Comparison of ENCODE assay signal across 15 cellular contexts in genomic region chr5:160061770-160062169, GRCh38. TPM values are rescaled to one million over a fixed set of nuclear protein-coding genes. Genes with fewer than 3 reads are reported as not detected.
DNase-seq lines count a peak whose midpoint lies in the region; FAIRE-seq and TF ChIP-seq lines count a peak whose summit lies in the region.
"Had no signal": no experiment of that assay in that cellular context is flagged by ENCODE, and none has a peak within 500 bp of the region (broad histone marks: within the 10 kb centered on the region; RNA-seq: fewer than 3 reads in every experiment).

No MANE protein-coding gene starts in this region.

- H3K56ac ChIP-seq in H1 (replicated peaks; ENCODE audit: insufficient read length, low read depth, low read length) = no peak overlapping the region

- no peak overlapping the region for H4K91ac ChIP-seq in H1 (replicated peaks; ENCODE audit: insufficient read length, low read length)

- H3K27ac ChIP-seq in H1 (ENCODE audit: low read depth, low read length) = no peak overlapping the region
- H3K27ac ChIP-seq in thyroid gland = no peak overlapping the region
- H3K27ac ChIP-seq: A549, BLaER1 had no signal

- H3K23me2 ChIP-seq in H1 (ENCODE audit: low read depth, low read length) = no peaks in the 10 kb centered on the region

- H4K8ac ChIP-seq in H1 (ENCODE audit: extremely low read depth, insufficient read depth, low read length) = no peak overlapping the region; the same call in 1 of the 2 replicates

- peaks cover 12% of the 10 kb centered on the region for H3K36me3 ChIP-seq in H7 (replicated peaks; ENCODE audit: control insufficient read depth, insufficient read depth, low read length)
- H3K36me3 ChIP-seq in H1 (ENCODE audit: control insufficient read depth in 2 of 4, insufficient read depth in 4 of 4, low read length in 3 of 4) = peaks cover 0 to 35% (median 9%) of the 10 kb centered on the region in 4 experiments; a peak in 4 of 8 replicates
- H3K36me3 ChIP-seq in thyroid gland = peaks cover 17 to 25% of the 10 kb centered on the region in 2 donors

- H3K23ac ChIP-seq in H1 (ENCODE audit: insufficient read length) = no peak overlapping the region

- no peak for TF ChIP-seq POLR2A in H1 (IDR thresholded peaks at IDR 0.05; ENCODE audit: control extremely low read depth in 1 of 2, low read depth in 2 of 2, low read length in 2 of 2)
- TF ChIP-seq POLR2A in thyroid gland (IDR thresholded peaks at IDR 0.05) = no peak

- 56% methylated on average over 2 of the region's 3 CpGs; no CpG with 5 or more reads in 1 of the 2 experiments for WGBS in H1 (ENCODE audit: extremely low coverage in 1 of 2, insufficient coverage in 1 of 2, insufficient read length in 1 of 2, insufficient replicate concordance in 2 of 2, low coverage in 1 of 2, low lambda C conversion rate in 2 of 2, missing lambda C conversion rate in 1 of 2), 2 experiments
- WGBS in thyroid gland, 2 donors = 85 to 89% methylated on average over 3 of the region's 3 CpGs

- no peak overlapping the region for H2BK120ac ChIP-seq in H1 (replicated peaks; ENCODE audit: low read depth, low read length)

- no peaks in the 10 kb centered on the region; the same call in 1 of the 2 replicates for H3K79me1 ChIP-seq in H1 (ENCODE audit: low read depth, low read length)

- H4K20me1 ChIP-seq in H1 (replicated peaks in 1 of 2; ENCODE audit: control insufficient read depth in 1 of 2, insufficient read depth in 2 of 2, low read length in 2 of 2) = no peaks in the 10 kb centered on the region
- H4K20me1 ChIP-seq: BLaER1 had no signal

- no peak overlapping the region for H3K9ac ChIP-seq in H1 (replicated peaks in 1 of 4; ENCODE audit: extremely low read depth in 1 of 4, low read depth in 3 of 4, low read length in 3 of 4)
- H3K9ac ChIP-seq: BLaER1 had no signal

- H3K27me3 Mint-ChIP-seq in glutamatergic neuron (ENCODE audit: unreplicated experiment) = peaks cover 5% of the 10 kb centered on the region
- H3K27me3 Mint-ChIP-seq: CD8-positive, alpha-beta memory T cell; IgD-negative memory B cell had no signal

- no peak overlapping the region for H4K5ac ChIP-seq in H1 (ENCODE audit: insufficient read length, low read depth, low read length)

- peaks cover 4% of the 10 kb centered on the region for H3K36me3 Mint-ChIP-seq in glutamatergic neuron (ENCODE audit: unreplicated experiment)

- H2BK20ac ChIP-seq in H1 (ENCODE audit: low read length) = no peak overlapping the region

- TF ChIP-seq CTCF in H1 (IDR thresholded peaks at IDR 0.05; ENCODE audit: control extremely low read depth in 1 of 3, insufficient read depth in 1 of 3, low read depth in 1 of 3, low read length in 3 of 3) (no peak), thyroid gland (IDR thresholded peaks at IDR 0.05) (no peak), glutamatergic neuron (IDR thresholded peaks at IDR 0.05; ENCODE audit: partially characterized antibody, unreplicated experiment) (no peak)

- H2AFZ ChIP-seq in H1 (ENCODE audit: low read length) = no peak overlapping the region

- no peak overlapping the region for H3K4me3 ChIP-seq in H7 (ENCODE audit: insufficient read depth, low read depth, low read length)
- H3K4me3 ChIP-seq in H1 (ENCODE audit: extremely low read depth in 1 of 4, insufficient read depth in 2 of 4, low read depth in 3 of 4, low read length in 4 of 4) = no peak overlapping the region
- H3K4me3 ChIP-seq in thyroid gland (replicated peaks in 1 of 3) = no peak overlapping the region
- H3K4me3 ChIP-seq: A549, BLaER1 had no signal

- H3K18ac ChIP-seq in H1 (ENCODE audit: extremely low read depth, low read length) = no peak overlapping the region

- DNase-seq in H7 = peak; percentile 60
- peak in 1 of 2 experiments; percentile 64 for DNase-seq in H1 (ENCODE audit: low read depth in 1 of 2, low spot score in 2 of 2)
- DNase-seq in iPS-NIHi11 (ENCODE audit: low spot score) = peak; percentile 33
- DNase-seq in thyroid gland = no peak
- DNase-seq in glutamatergic neuron = no peak
- no peak for DNase-seq in HT-29 (ENCODE audit: low spot score)
- DNase-seq: AML-193; CD8-positive, alpha-beta memory T cell; DMS53; GF-D8 had no signal

- H3K4me2 ChIP-seq in H1 (ENCODE audit: insufficient read depth in 1 of 2, low read depth in 2 of 2, low read length in 2 of 2) = peak overlapping the region in 1 of 2 experiments; percentile 14; a peak in 1 of 4 replicates
- H3K4me2 ChIP-seq: A549, BLaER1 had no signal

- no peaks in the 10 kb centered on the region for H3K79me2 ChIP-seq in H1 (ENCODE audit: control insufficient read depth in 1 of 2, insufficient read depth in 2 of 2, low read length in 2 of 2)

- no peak for FAIRE-seq in H1 (lab: Jason Lieb, UNC)
- FAIRE-seq: A549, GM19239, H54 had no signal

- H3K4me1 Mint-ChIP-seq in glutamatergic neuron (ENCODE audit: low read depth, unreplicated experiment) = no peaks in the 10 kb centered on the region

- no peak overlapping the region for H2BK5ac ChIP-seq in H1 (ENCODE audit: low read depth, low read length)

- no peak overlapping the region for H3K27ac Mint-ChIP-seq in glutamatergic neuron (ENCODE audit: unreplicated experiment)
- H3K27ac Mint-ChIP-seq: IgD-negative memory B cell had no signal

- peak; percentile 5 to 12; a peak in 1 of 4 replicates for TF ChIP-seq RAD21 in H1 (IDR thresholded peaks at IDR 0.05 in 1 of 2, conservative IDR thresholded peaks at IDR 0.05 in 1 of 2; ENCODE audit: low read depth in 2 of 2, low read length in 2 of 2)

- H2BK12ac ChIP-seq in H1 (ENCODE audit: low read depth, low read length) = no peak overlapping the region

- H2AK5ac ChIP-seq in H1 (ENCODE audit: low read depth, low read length) = no peak overlapping the region

- H3K9me3 ChIP-seq in H1 (ENCODE audit: insufficient read depth in 2 of 2, low read depth in 1 of 2, low read length in 1 of 2) (no peaks in the 10 kb centered on the region), thyroid gland (no peaks in the 10 kb centered on the region)
- H3K9me3 ChIP-seq: A549 had no signal

- H3K4me3 Mint-ChIP-seq in glutamatergic neuron (ENCODE audit: unreplicated experiment) = no peak overlapping the region
- H3K4me3 Mint-ChIP-seq: CD8-positive, alpha-beta memory T cell; IgD-negative memory B cell had no signal

- intact Hi-C loops in thyroid gland (cut with DNase I) = no loop called here

- no peak for TF ChIP-seq EP300 in H1 (IDR thresholded peaks at IDR 0.05; ENCODE audit: borderline replicate concordance in 1 of 2, low read depth in 2 of 2, low read length in 2 of 2)

- no peak overlapping the region for H2BK15ac ChIP-seq in H1 (ENCODE audit: low read length)

- CTCF ChIA-PET in H1 (lab: Charles Lee; ENCODE audit: partially characterized antibody) = interaction anchor here (1.0 to 1.6 kb wide), 5 partner anchors 8 to 308 kb away, joined by 3 to 6 read pairs (median 3); no protein-coding TSS in a partner anchor

- no peaks in the 10 kb centered on the region for H3K9me3 Mint-ChIP-seq in glutamatergic neuron (ENCODE audit: unreplicated experiment)
- H3K9me3 Mint-ChIP-seq: CD8-positive, alpha-beta memory T cell; IgD-negative memory B cell had no signal

- H3K14ac ChIP-seq in H1 (ENCODE audit: insufficient read length) = no peak overlapping the region

- no peak overlapping the region for H3K4ac ChIP-seq in H1 (replicated peaks; ENCODE audit: insufficient read length, low read depth, low read length)

- POLR2A ChIA-PET in H1 (lab: Charles Lee; ENCODE audit: partially characterized antibody) = interaction anchor here (0.8 to 1.4 kb wide), 5 partner anchors 9 to 104 kb away, joined by 3 to 5 read pairs (median 4); no protein-coding TSS in a partner anchor

- H3K4me1 ChIP-seq in H1 (replicated peaks in 1 of 4; ENCODE audit: control insufficient read depth in 3 of 4, insufficient read depth in 4 of 4, low read length in 3 of 4) (peaks cover 0 to 11% (median 5%) of the 10 kb centered on the region in 4 experiments; a peak in 4 of 7 replicates), thyroid gland (no peaks in the 10 kb centered on the region)
- H3K4me1 ChIP-seq: A549, BLaER1 had no signal

- no peaks in the 10 kb centered on the region for H3K27me3 ChIP-seq in H7 (ENCODE audit: control insufficient read depth, insufficient read depth, low read length)
- no peaks in the 10 kb centered on the region for H3K27me3 ChIP-seq in H1 (replicated peaks in 1 of 4; ENCODE audit: control insufficient read depth in 3 of 4, extremely low read depth in 1 of 4, insufficient read depth in 3 of 4, low read length in 3 of 4)
- no peaks in the 10 kb centered on the region for H3K27me3 ChIP-seq in thyroid gland
- H3K27me3 ChIP-seq: BLaER1 had no signal

TF ChIP-seq in H1, 55 proteins besides CTCF, POLR2A, EP300 and RAD21 (continues in another document):
- TF ChIP-seq RFX5 (IDR thresholded peaks at IDR 0.05; ENCODE audit: borderline replicate concordance, low read depth, low read length) = no peak
- no peak for TF ChIP-seq CTBP2 (IDR thresholded peaks at IDR 0.05; ENCODE audit: borderline replicate concordance, insufficient read depth, insufficient read length, low read length)

RNA-seq across cellular contexts. Expression of gene TTC1, which starts 52.8 kb away (rescaled TPM):
- total RNA-seq in H7 (2014; rRNA removed; shearing (Covaris generic)) = 57.4 and 62.0 TPM in 2 replicates
- total RNA-seq in H1 (2021; fragmentation: NEBNext Ultra II Directional; extraction: Animal tissue kit (Norgen Biotek cat#: 25700)) = 63.9 TPM in 2 replicates
- 20.8 and 25.1 TPM in 2 replicates for polyA plus RNA-seq in H1 (2011; rRNA removed)
- 28.7 TPM for polyA plus RNA-seq in H1 (2011; cell fraction: cytosol; rRNA removed)
- polyA plus RNA-seq in H1 (2011; cell fraction: nucleus; rRNA removed) = 12.2 TPM
- 50.8 to 74.6 TPM (median 53.2 TPM) in 4 replicates for polyA plus RNA-seq in H1 (2012, experiment 1 of 2)
- 20.1 TPM for polyA plus RNA-seq in H1 (2012, experiment 2 of 2)
- polyA plus RNA-seq in H1 (2013, experiment 1 of 2) = 63.8 TPM
- polyA plus RNA-seq in H1 (2013, experiment 2 of 2) = 63.6 TPM
- 22.2 and 26.6 TPM in 2 replicates for polyA minus RNA-seq in H1 (2011; rRNA and poly(A)+ RNA removed)
- 12.6 TPM for polyA minus RNA-seq in H1 (2011; cell fraction: cytosol; rRNA and poly(A)+ RNA removed)
- polyA minus RNA-seq in H1 (2011; cell fraction: nucleus; rRNA and poly(A)+ RNA removed) = 12.5 TPM
- total RNA-seq in thyroid gland (10 to 100 TPM; 22.3 to 47.1 (median 36.5) TPM), glutamatergic neuron (ENCODE audit: unreplicated experiment) (41.0 TPM)
- 29.3 and 29.8 TPM in 2 replicates for total RNA-seq in HT-29 (2014; rRNA removed; shearing (Covaris generic))

RNA-seq across cellular contexts. Expression of gene PWWP2A, which starts 57.5 kb away (rescaled TPM):
- 33.7 and 41.2 TPM in 2 replicates for total RNA-seq in H7 (2014; rRNA removed; shearing (Covaris generic))
- total RNA-seq in H1 (2021; fragmentation: NEBNext Ultra II Directional; extraction: Animal tissue kit (Norgen Biotek cat#: 25700)) = 60.0 and 63.0 TPM in 2 replicates
- 16.9 and 18.5 TPM in 2 replicates for polyA plus RNA-seq in H1 (2011; rRNA removed)
- 22.2 TPM for polyA plus RNA-seq in H1 (2011; cell fraction: cytosol; rRNA removed)
- 25.5 TPM for polyA plus RNA-seq in H1 (2011; cell fraction: nucleus; rRNA removed)
- polyA plus RNA-seq in H1 (2012, experiment 1 of 2) = 29.4 to 43.1 TPM (median 36.3 TPM) in 4 replicates
- polyA plus RNA-seq in H1 (2012, experiment 2 of 2) = 6.0 TPM
- 42.3 TPM for polyA plus RNA-seq in H1 (2013, experiment 1 of 2)
- 40.8 TPM for polyA plus RNA-seq in H1 (2013, experiment 2 of 2)
- polyA minus RNA-seq in H1 (2011; rRNA and poly(A)+ RNA removed) = 38.0 and 38.8 TPM in 2 replicates
- polyA minus RNA-seq in H1 (2011; cell fraction: cytosol; rRNA and poly(A)+ RNA removed) = 25.3 TPM
- polyA minus RNA-seq in H1 (2011; cell fraction: nucleus; rRNA and poly(A)+ RNA removed) = 40.5 TPM
- total RNA-seq in thyroid gland (10 to 100 TPM; 28.9 to 57.3 (median 38.2) TPM), glutamatergic neuron (ENCODE audit: unreplicated experiment) (75.7 TPM)
- total RNA-seq in HT-29 (2014; rRNA removed; shearing (Covaris generic)) = 22.0 and 25.4 TPM in 2 replicates

Comparison
In these comparisons a context has a peak if more than half of its experiments do, and no peak if none do; other contexts are left out.
1. DNase-seq: peak in H7 (single experiment) and iPS-NIHi11 (single experiment); none in thyroid gland (0 of 2), glutamatergic neuron (single experiment) and HT-29 (single experiment).